8 cellular contexts compared by ENCODE assay signal in the genomic region with DNA sequence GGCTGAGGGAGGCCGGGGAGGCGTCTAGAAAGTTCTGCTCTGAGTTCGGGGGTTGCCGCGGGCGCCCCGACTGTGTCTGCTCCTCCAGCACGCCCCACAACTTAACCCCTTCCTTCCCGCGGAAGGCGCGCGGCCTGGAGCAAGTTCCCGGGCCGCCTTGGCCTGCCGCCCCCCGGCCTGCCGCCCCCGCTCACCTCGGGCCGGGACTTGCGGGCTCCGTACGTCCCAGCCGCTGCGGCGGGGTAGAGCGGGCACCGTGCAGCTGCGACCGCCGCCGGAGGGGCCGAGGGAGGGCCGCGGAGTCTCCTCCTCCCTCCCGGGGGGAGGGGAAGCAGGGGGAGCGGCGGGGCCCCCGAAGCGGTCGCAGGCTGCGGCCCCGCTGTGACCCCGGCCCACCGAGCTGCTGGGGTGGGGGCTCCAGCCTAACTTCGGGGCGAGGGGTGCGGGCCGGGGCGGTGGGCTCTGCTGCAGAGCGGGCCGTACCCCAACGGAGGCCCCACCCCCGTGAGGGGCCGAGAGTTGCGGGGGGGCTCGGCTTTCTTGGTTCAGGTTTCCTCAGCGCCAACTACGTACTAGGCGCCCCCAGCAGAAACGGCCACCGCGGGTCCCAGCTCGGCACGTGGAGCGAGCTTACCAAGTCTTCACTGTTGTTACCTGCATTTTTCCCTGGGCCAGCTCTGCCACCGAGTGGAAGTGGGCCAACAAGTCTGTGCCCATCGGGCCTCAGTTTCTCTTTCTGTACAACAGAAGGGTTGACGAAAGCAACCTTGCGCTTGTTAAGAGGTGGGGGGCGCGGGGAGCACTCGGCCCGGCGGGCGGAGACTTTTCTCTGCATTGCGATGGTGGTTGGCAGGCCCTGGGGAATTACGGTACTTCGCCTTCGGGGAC. TPM values are rescaled to one million over a fixed set of nuclear protein-coding genes. Genes with fewer than 3 reads are reported as not detected.
DNase-seq lines count a peak whose midpoint lies in the region; ATAC-seq lines count a peak whose summit lies in the region.

A gene (minus strand): TSS at position 266 of the 888 bp plus-strand sequence. CDS start 7,394 bp downstream, outside the sequence.

- peak within 1 kb of the TSS; percentile 87 for H3K27ac Mint-ChIP-seq in activated naive CD8-positive, alpha-beta T cell treated with anti-CD3 and anti-CD28 coated beads, Interleukin-2, amount 10 ng/mL, durations not matched to agents 7 days and 5 days

- H3K4me3 ChIP-seq in right cardiac atrium (ENCODE audit: low read length) = peak within 1 kb of the TSS; percentile 63

- peak within 1 kb of the TSS; percentile 75 for H3K27ac ChIP-seq in right cardiac atrium (ENCODE audit: low read length)

- H3K9me3 Mint-ChIP-seq in activated naive CD8-positive, alpha-beta T cell treated with anti-CD3 and anti-CD28 coated beads, Interleukin-2, amount 10 ng/mL, durations not matched to agents 7 days and 5 days = no peaks in the 10 kb centered on the region

- DNase-seq in NCI-H2227 (lab: John Stamatoyannopoulos, UW; ENCODE audit: unreplicated experiment) (peak; percentile 64), NCI-H2227 treated with DMSO at 0.1 percent for 48 hours (lab: John Stamatoyannopoulos, UW) (no peak), OCI-M1 (lab: John Stamatoyannopoulos, UW) (peak; percentile 39), right cardiac atrium (peak in 2 of 3 donors; percentile 50 to 82), retina (peak; percentile 68), COLO829 (ENCODE audit: low spot score) (no peak)
- DNase-seq in activated naive CD8-positive, alpha-beta T cell treated with anti-CD3 and anti-CD28 coated beads, Interleukin-2, amount 10 ng/mL, durations not matched to agents 7 days and 5 days = peak; percentile 69

- no peaks in the 10 kb centered on the region for H3K9me3 ChIP-seq in right cardiac atrium (ENCODE audit: control insufficient read depth, low read length)

- WGBS in right cardiac atrium = under 1% methylated on average over 79 of the region's 81 CpGs

- POLR2A ChIA-PET in activated naive CD8-positive, alpha-beta T cell treated with anti-CD3 and anti-CD28 coated beads, Interleukin-2, amount 10 ng/mL, durations not matched to agents 7 days and 5 days (lab: Charles Lee) = interaction anchor here (0.6 to 2.5 kb wide), 8 partner anchors 9 to 90 kb away, joined by 3 to 10 read pairs (median 7); a partner anchor contains a TSS

- no peaks in the 10 kb centered on the region for H3K27me3 Mint-ChIP-seq in activated naive CD8-positive, alpha-beta T cell treated with anti-CD3 and anti-CD28 coated beads, Interleukin-2, amount 10 ng/mL, durations not matched to agents 7 days and 5 days

- intact Hi-C loops in right cardiac atrium (cut with DNase I) = no loop called here

- H3K27me3 ChIP-seq in right cardiac atrium (ENCODE audit: control insufficient read depth, insufficient read depth) = no peaks in the 10 kb centered on the region

- H3K4me1 Mint-ChIP-seq in activated naive CD8-positive, alpha-beta T cell treated with anti-CD3 and anti-CD28 coated beads, Interleukin-2, amount 10 ng/mL, durations not matched to agents 7 days and 5 days = peaks cover 64% of the 10 kb centered on the region

- H3K4me1 ChIP-seq in right cardiac atrium (ENCODE audit: control insufficient read depth, insufficient read depth, low read length) = peaks cover 5% of the 10 kb centered on the region

- H3K36me3 Mint-ChIP-seq in activated naive CD8-positive, alpha-beta T cell treated with anti-CD3 and anti-CD28 coated beads, Interleukin-2, amount 10 ng/mL, durations not matched to agents 7 days and 5 days = no peaks in the 10 kb centered on the region

- ATAC-seq in HG02798 (IDR thresholded peaks at IDR 0.05; ENCODE audit: poor library complexity, unreplicated experiment) (peak; percentile 27), right cardiac atrium (peak; percentile 69 to 72)
- peak; percentile 55 for ATAC-seq in activated naive CD8-positive, alpha-beta T cell treated with anti-CD3 and anti-CD28 coated beads, Interleukin-2, amount 10 ng/mL, durations not matched to agents 7 days and 5 days (ENCODE audit: low read depth)

- peak within 1 kb of the TSS; percentile 90 for H3K4me3 Mint-ChIP-seq in activated naive CD8-positive, alpha-beta T cell treated with anti-CD3 and anti-CD28 coated beads, Interleukin-2, amount 10 ng/mL, durations not matched to agents 7 days and 5 days

RNA-seq across cellular contexts. Expression of the gene that starts here (rescaled TPM):
- 10 to 100 TPM; 11.3 to 15.1 TPM for total RNA-seq in activated naive CD8-positive, alpha-beta T cell treated with anti-CD3 and anti-CD28 coated beads, Interleukin-2, amount 10 ng/mL, durations not matched to agents 7 days and 5 days
- 10 to 100 TPM in 3 of 4 donors, 1 to 10 TPM in 1; 7.6 to 15.4 (median 11.0) TPM for total RNA-seq in right cardiac atrium
- 9.0 TPM for polyA plus RNA-seq in right cardiac atrium

Comparison
In these comparisons a context has a peak if more than half of its experiments do, and no peak if none do; other contexts are left out.
1. DNase-seq: peak in NCI-H2227 (single experiment), OCI-M1 (single experiment), activated naive CD8-positive, alpha-beta T cell treated with anti-CD3 and anti-CD28 coated beads, Interleukin-2, amount 10 ng/mL, durations not matched to agents 7 days and 5 days (single experiment), right cardiac atrium (2 of 3) and retina (single experiment); none in NCI-H2227 treated with DMSO at 0.1 percent for 48 hours (single experiment) and COLO829 (single experiment).
2. Peak in every context shown above with its lines, with median percentiles within 50 percentile points of each other: ATAC-seq.